Comparison of ENCODE assay signal across 21 cellular contexts in genomic region chr2:8571286-8571791, GRCh38.
A peak's percentile ranks its signal among the peaks of the same experiment; 100 is the strongest.
DNase-seq lines count a peak whose midpoint lies in the region; ATAC-seq, FAIRE-seq and TF ChIP-seq lines count a peak whose summit lies in the region.
"Had no signal": no experiment of that assay in that cellular context is flagged by ENCODE, and none has a peak within 500 bp of the region (broad histone marks: within the 10 kb centered on the region; RNA-seq: fewer than 3 reads in every experiment).

No MANE protein-coding gene starts in this region.

- no peaks in the 10 kb centered on the region for H3K79me2 ChIP-seq in DND-41 (ENCODE audit: insufficient read depth, low read length)
- no peaks in the 10 kb centered on the region for H3K79me2 ChIP-seq in OCI-LY1 (ENCODE audit: insufficient read depth, low read length)

- H3K4me2 ChIP-seq in DND-41 (ENCODE audit: insufficient read depth, low read length) (no peak overlapping the region), OCI-LY1 (ENCODE audit: low read length) (peak overlapping the region; percentile 95)

- WGBS in suprapubic skin, result 88% methylated on average over 13 of the region's 13 CpGs

- no peak for TF ChIP-seq POLR2A in suprapubic skin (IDR thresholded peaks at IDR 0.05)

- TF ChIP-seq CTCF in DND-41 (IDR thresholded peaks at IDR 0.05; ENCODE audit: borderline replicate concordance, extremely low read depth, low read length, poor library complexity, severe bottlenecking) (no peak), OCI-LY1 (IDR thresholded peaks at IDR 0.05; ENCODE audit: low read length) (no peak), suprapubic skin (IDR thresholded peaks at IDR 0.05) (no peak)

- no peak overlapping the region for H3K4me3 ChIP-seq in DND-41 (ENCODE audit: low read depth in 1 of 2, low read length in 2 of 2)
- peak overlapping the region; percentile 71 for H3K4me3 ChIP-seq in OCI-LY1 (ENCODE audit: low read depth, low read length, poor library complexity, severe bottlenecking)
- H3K4me3 ChIP-seq in suprapubic skin, result no peak overlapping the region
- H3K4me3 ChIP-seq: MG63, pancreas, Peyer's patch, right lobe of liver, thoracic aorta had no signal

- H3K27ac ChIP-seq in DND-41 (ENCODE audit: low read length) (peak overlapping the region; percentile 73), OCI-LY1 (ENCODE audit: low read depth, low read length, poor library complexity, severe bottlenecking) (peak overlapping the region; percentile 99), suprapubic skin (no peak overlapping the region)
- H3K27ac ChIP-seq: brain microvascular endothelial cell, pancreas, right lobe of liver, thoracic aorta had no signal

- H4K20me1 ChIP-seq in DND-41 (ENCODE audit: insufficient read depth, low read length) (peaks cover 3% of the 10 kb centered on the region; the same call in 1 of the 2 replicates), OCI-LY1 (ENCODE audit: insufficient read depth, low read length) (no peaks in the 10 kb centered on the region)

- DNase-seq in DND-41, result no peak
- peak; percentile 46 to 49 for DNase-seq in memory B cell (ENCODE audit: low spot score in 2 of 2)
- DNase-seq in suprapubic skin (ENCODE audit: low spot score in 2 of 2), result peak; percentile 12 to 42
- no peak for DNase-seq in foreskin melanocyte
- no peak for DNase-seq in NCI-H82 (lab: John Stamatoyannopoulos, UW)
- no peak for DNase-seq in frontal cortex (ENCODE audit: low spot score in 2 of 2)
- DNase-seq: activated CD4-positive, alpha-beta T cell treated with anti-CD3 and anti-CD28 coated beads, Interleukin-2, amount 50 U/mL, for 4 hours; activated effector memory CD4-positive, alpha-beta T cell treated with anti-CD3 and anti-CD28 coated beads, Interleukin-2, amount 50 U/mL, for 16 hours; brain microvascular endothelial cell; COR-L47; hippocampal formation; IMR-90; MG63; NCI-H1436 treated with DMSO at 0.1 percent for 48 hours; pancreas; stimulated activated CD4-positive, alpha-beta T cell treated with anti-CD3 and anti-CD28 coated beads, Interleukin-15, amount 100 ng/mL, for 24 hours; T-helper 17 cell had no signal

- H3K36me3 Mint-ChIP-seq in memory B cell, result no peaks in the 10 kb centered on the region

- peaks cover 49% of the 10 kb centered on the region for H3K4me1 ChIP-seq in DND-41 (ENCODE audit: insufficient read depth, low read length)
- H3K4me1 ChIP-seq in OCI-LY1 (ENCODE audit: insufficient read depth, low read length, severe bottlenecking), result peaks cover 100% of the 10 kb centered on the region
- H3K4me1 ChIP-seq in suprapubic skin, result peaks cover 22% of the 10 kb centered on the region
- H3K4me1 ChIP-seq: right lobe of liver had no signal

- H3F3A ChIP-seq in OCI-LY1 (ENCODE audit: insufficient read depth, low read length), result no peaks in the 10 kb centered on the region

- H3K9me3 ChIP-seq in DND-41 (ENCODE audit: insufficient read depth, low read length, severe bottlenecking), result no peaks in the 10 kb centered on the region
- H3K9me3 ChIP-seq in OCI-LY1 (ENCODE audit: low read length), result no peaks in the 10 kb centered on the region
- H3K9me3 ChIP-seq in suprapubic skin, result no peaks in the 10 kb centered on the region
- H3K9me3 ChIP-seq: MG63, pancreas, Peyer's patch, right lobe of liver, thoracic aorta had no signal

- no peaks in the 10 kb centered on the region for H3K27me3 ChIP-seq in DND-41 (ENCODE audit: insufficient read depth, low read length, poor library complexity)
- no peaks in the 10 kb centered on the region for H3K27me3 ChIP-seq in OCI-LY1 (ENCODE audit: insufficient read depth, low read length)
- no peaks in the 10 kb centered on the region for H3K27me3 ChIP-seq in suprapubic skin
- H3K27me3 ChIP-seq: brain microvascular endothelial cell, MG63, pancreas, Peyer's patch, right lobe of liver had no signal

- peak overlapping the region; percentile 10 for H3K27ac Mint-ChIP-seq in memory B cell
- H3K27ac Mint-ChIP-seq: T-helper 17 cell had no signal

- no peak overlapping the region for H3K9ac ChIP-seq in DND-41 (ENCODE audit: low read depth, low read length)
- peak overlapping the region; percentile 88 for H3K9ac ChIP-seq in OCI-LY1 (ENCODE audit: low read length)

- peaks cover 30% of the 10 kb centered on the region for H3K27me3 Mint-ChIP-seq in memory B cell

- H3K4me3 Mint-ChIP-seq in memory B cell, result no peak overlapping the region
- H3K4me3 Mint-ChIP-seq: T-helper 17 cell had no signal

- TF ChIP-seq EP300 in suprapubic skin (IDR thresholded peaks at IDR 0.05), result no peak

- H3K9me3 Mint-ChIP-seq in memory B cell, result no peaks in the 10 kb centered on the region

- H3K4me1 Mint-ChIP-seq in memory B cell, result peaks cover 30% of the 10 kb centered on the region

- no peak for FAIRE-seq in frontal cortex (lab: Jason Lieb, UNC)
- FAIRE-seq: pancreas had no signal

- H2AFZ ChIP-seq in DND-41 (ENCODE audit: low read depth, low read length) (no peak overlapping the region), OCI-LY1 (ENCODE audit: low read length) (no peak overlapping the region)

- no peaks in the 10 kb centered on the region for H3K9me2 ChIP-seq in OCI-LY1 (ENCODE audit: low read depth, low read length)

- no peaks in the 10 kb centered on the region for H3K36me3 ChIP-seq in DND-41 (ENCODE audit: insufficient read depth, low read length)
- peaks cover 43% of the 10 kb centered on the region for H3K36me3 ChIP-seq in OCI-LY1 (ENCODE audit: insufficient read depth, low read length)
- no peaks in the 10 kb centered on the region for H3K36me3 ChIP-seq in suprapubic skin
- H3K36me3 ChIP-seq: brain microvascular endothelial cell, MG63, pancreas, Peyer's patch, right lobe of liver, thoracic aorta had no signal

- no peak for ATAC-seq in DND-41 (ENCODE audit: insufficient read depth, low read depth)
- peak; percentile 73 for ATAC-seq in memory B cell (ENCODE audit: low read depth)
- ATAC-seq: pancreas, T-helper 17 cell had no signal

Comparison
In these comparisons a context has a peak if more than half of its experiments do, and no peak if none do; other contexts are left out.
1. DNase-seq: peak in memory B cell (2 of 2) and suprapubic skin (2 of 2); none in DND-41 (single experiment), foreskin melanocyte (single experiment), NCI-H82 (single experiment) and frontal cortex (0 of 2).